Comparison of ENCODE assay signal across 1 cellular context in the genomic region with DNA sequence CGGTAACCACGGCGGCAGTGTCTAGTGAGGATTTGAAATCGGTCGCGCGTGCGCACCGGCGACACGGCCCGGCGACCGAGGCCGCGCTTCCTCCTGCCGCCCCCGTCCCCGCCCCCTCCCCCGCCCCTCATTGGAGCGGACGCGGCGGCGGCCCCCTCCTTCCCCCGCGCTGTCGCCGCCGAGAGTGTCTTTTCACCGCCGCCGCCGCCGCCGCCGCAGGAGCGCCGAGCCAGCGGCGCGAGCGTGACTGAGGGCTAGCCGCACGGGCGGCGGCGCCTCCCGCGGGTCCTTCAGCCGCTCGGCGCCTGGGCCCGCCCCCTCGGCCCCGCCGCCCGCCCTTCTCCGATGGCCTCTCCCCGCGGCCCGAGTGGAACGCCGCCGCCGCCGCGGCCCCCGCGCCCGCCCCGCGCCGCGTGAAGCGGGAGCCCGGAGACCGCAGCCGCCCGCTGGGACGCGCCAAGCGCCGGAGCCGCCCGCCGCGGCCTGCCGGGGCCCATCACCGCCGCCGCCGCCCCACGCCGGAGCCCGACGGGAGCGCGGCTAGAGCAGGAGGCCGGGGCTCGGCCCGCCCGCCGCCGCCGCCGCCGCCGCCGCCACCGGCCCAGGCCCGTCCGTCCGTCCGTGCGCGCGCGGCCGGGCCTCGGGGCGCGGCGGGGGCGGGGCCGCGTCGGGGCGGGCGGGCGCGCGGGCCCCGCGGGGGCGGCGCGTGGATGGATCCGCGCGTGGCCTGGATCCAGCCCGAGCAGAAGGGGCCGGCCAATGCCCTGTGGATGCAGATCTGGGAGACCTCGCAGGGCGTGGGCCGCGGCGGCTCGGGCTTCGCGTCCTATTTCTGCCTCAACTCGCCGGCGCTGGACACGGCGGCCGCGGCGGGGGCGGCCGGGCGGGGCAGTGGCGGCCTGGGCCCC.
TF ChIP-seq lines count a peak whose summit lies in the region.

TENT4A (plus strand) TSS at position 159 of the 908 bp plus-strand sequence; CDS start at position 711, 552 bp downstream.

TF ChIP-seq in HCT116, 20 proteins besides CTCF, POLR2A, EP300 and RAD21:
- TF ChIP-seq EGR1 (IDR thresholded peaks at IDR 0.05; ENCODE audit: low read depth) (peak; percentile 29; the same call in 1 of the 2 replicates), ZFX (IDR thresholded peaks at IDR 0.05) (peak; percentile 3; the same call in 1 of the 2 replicates), CBX3 (IDR thresholded peaks at IDR 0.05; ENCODE audit: low read depth) (no peak), SIN3A (IDR thresholded peaks at IDR 0.05; ENCODE audit: low read depth) (no peak; the same call in 1 of the 2 replicates), EZH2 (IDR thresholded peaks at IDR 0.05) (no peak)
